In the genomic region with DNA sequence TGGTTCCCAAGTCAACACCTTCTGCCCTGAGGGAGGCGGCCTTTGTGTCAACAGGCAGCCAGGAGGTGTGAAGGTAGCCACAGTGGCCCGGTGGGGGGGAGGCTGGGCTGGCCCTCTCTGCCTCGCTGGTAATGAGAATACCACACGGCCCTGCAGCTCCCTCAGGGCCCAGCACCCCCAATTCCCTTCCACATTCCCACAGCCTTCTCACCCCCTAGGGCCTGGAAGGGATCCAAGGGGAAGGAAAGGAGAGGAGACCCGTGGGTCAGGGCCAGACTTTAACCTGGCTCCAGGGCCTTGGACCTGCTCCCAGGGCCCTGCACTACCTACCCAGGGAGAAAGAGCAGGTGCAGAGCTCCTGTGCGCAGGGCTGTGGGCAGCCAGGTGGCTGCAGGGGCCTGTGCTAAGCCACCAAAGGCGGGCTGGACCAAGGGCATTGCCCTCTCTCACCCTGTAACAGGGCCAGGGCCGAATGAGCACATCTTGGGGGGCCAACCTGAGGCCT, we compare ENCODE assay signal across 20 cellular contexts. TPM values are rescaled to one million over a fixed set of nuclear protein-coding genes. Genes with fewer than 3 reads are reported as not detected.
DNase-seq lines count a peak whose midpoint lies in the region; ATAC-seq, FAIRE-seq and TF ChIP-seq lines count a peak whose summit lies in the region.
"Had no signal": no experiment of that assay in that cellular context is flagged by ENCODE, and none has a peak within 500 bp of the region (broad histone marks: within the 10 kb centered on the region; RNA-seq: fewer than 3 reads in every experiment).

No MANE protein-coding gene starts in this region.

- no peaks in the 10 kb centered on the region for H3K36me3 ChIP-seq in H7 (replicated peaks; ENCODE audit: control insufficient read depth, insufficient read depth, low read length)
- no peaks in the 10 kb centered on the region for H3K36me3 ChIP-seq in kidney (ENCODE audit: control insufficient read depth in 1 of 2, insufficient read depth in 2 of 2, low read length in 2 of 2)
- H3K36me3 ChIP-seq in prostate gland = no peaks in the 10 kb centered on the region
- H3K36me3 ChIP-seq: ascending aorta, thoracic aorta had no signal

- FAIRE-seq in kidney (lab: Jason Lieb, UNC) = no peak

- no peaks in the 10 kb centered on the region for H3K9me3 ChIP-seq in kidney (ENCODE audit: control insufficient read depth in 1 of 2, low read length in 2 of 2)
- no peaks in the 10 kb centered on the region for H3K9me3 ChIP-seq in prostate gland
- H3K9me3 ChIP-seq: ascending aorta, thoracic aorta had no signal

- no peak for ATAC-seq in HG03439 (IDR thresholded peaks at IDR 0.05; ENCODE audit: unreplicated experiment)

- DNase-seq in H7 (peak; percentile 57), NCI-H2196 treated with DMSO at 0.1 percent for 48 hours (lab: John Stamatoyannopoulos, UW; ENCODE audit: unreplicated experiment) (peak; percentile 50), kidney (peak; percentile 71), prostate gland (ENCODE audit: low spot score) (no peak), foreskin fibroblast (no peak), CD1c-positive myeloid dendritic cell (ENCODE audit: extremely low spot score) (no peak)
- DNase-seq: activated CD4-positive, alpha-beta T cell treated with anti-CD3 and anti-CD28 coated beads, Interleukin-2, amount 50 U/mL, for 48 hours; activated naive CD4-positive, alpha-beta T cell treated with Interleukin-2 at 50 U/mL for 16 hours; activated T-cell treated with anti-CD3 and anti-CD28 coated beads for 4 hours; DND-41; effector memory CD4-positive, alpha-beta T cell; naive B cell; NCI-H1092; NCI-H2081 treated with DMSO at 0.1 percent for 48 hours; NCI-H510A treated with DMSO at 0.1 percent for 48 hours had no signal

- TF ChIP-seq CTCF in kidney (IDR thresholded peaks at IDR 0.05; ENCODE audit: borderline replicate concordance, extremely low read depth, insufficient read depth) (no peak), prostate gland (IDR thresholded peaks at IDR 0.05) (no peak), foreskin fibroblast (IDR thresholded peaks at IDR 0.05; ENCODE audit: low read depth, low read length) (no peak)

- intact Hi-C loops in kidney (cut with DNase I) = no loop called here
- intact Hi-C loops in prostate gland (cut with DNase I) = loop anchor here (10.0 kb wide), 1 partner anchor 307 kb away; no protein-coding TSS in a partner anchor

- H3K4me3 ChIP-seq in H7 (ENCODE audit: insufficient read depth, low read depth, low read length) = no peak overlapping the region
- no peak overlapping the region for H3K4me3 ChIP-seq in kidney (ENCODE audit: low read length in 2 of 2)
- H3K4me3 ChIP-seq in prostate gland = no peak overlapping the region
- H3K4me3 ChIP-seq in foreskin fibroblast (ENCODE audit: low read depth in 1 of 2, low read length in 2 of 2) = no peak overlapping the region
- H3K4me3 ChIP-seq: ascending aorta, thoracic aorta had no signal

- no peaks in the 10 kb centered on the region for H3K27me3 ChIP-seq in H7 (ENCODE audit: control insufficient read depth, insufficient read depth, low read length)
- no peaks in the 10 kb centered on the region for H3K27me3 ChIP-seq in prostate gland (replicated peaks; ENCODE audit: insufficient read depth)
- H3K27me3 ChIP-seq: ascending aorta had no signal

- no peak overlapping the region for H3K9ac ChIP-seq in kidney (ENCODE audit: low read length in 2 of 2)

- 63% methylated on average over 8 of the region's 8 CpGs for WGBS in prostate gland

- no peak for TF ChIP-seq POLR2A in prostate gland (IDR thresholded peaks at IDR 0.05)

- peaks cover 12 to 17% of the 10 kb centered on the region in 2 donors for H3K4me1 ChIP-seq in kidney (ENCODE audit: control insufficient read depth in 1 of 2, insufficient read depth in 1 of 2, low read depth in 1 of 2, low read length in 2 of 2)
- H3K4me1 ChIP-seq in prostate gland (replicated peaks) = peaks cover 6% of the 10 kb centered on the region
- H3K4me1 ChIP-seq: ascending aorta had no signal

- H3K27ac ChIP-seq in kidney (ENCODE audit: low read depth in 2 of 2, low read length in 2 of 2) = peak overlapping the region in 1 of 2 donors; percentile 20
- peak overlapping the region; percentile 70 to 75 for H3K27ac ChIP-seq in prostate gland
- H3K27ac ChIP-seq: ascending aorta, thoracic aorta had no signal

RNA-seq across cellular contexts. Expression of gene MESP2, which starts 8.7 kb away (rescaled TPM):
- 2.0 TPM in 2 replicates for total RNA-seq in H7 (2014; rRNA removed; shearing (Covaris generic))
- total RNA-seq in kidney (0.47 TPM), prostate gland (1 to 10 TPM in 1 of 2 donors, not detected in 1; 1.4 TPM)
- polyA plus RNA-seq in kidney (ENCODE audit: insufficient read depth, low read depth, low replicate concordance) = 0.24 TPM
- total RNA-seq: ascending aorta, lung microvascular endothelial cell, pulmonary artery endothelial cell had no signal

RNA-seq across cellular contexts. Expression of gene MESP1, which starts 16.4 kb away (rescaled TPM):
- total RNA-seq in H7 (2014; rRNA removed; shearing (Covaris generic)) = 1.6 and 2.6 TPM in 2 replicates
- total RNA-seq in kidney = 2.1 TPM
- polyA plus RNA-seq in kidney (ENCODE audit: insufficient read depth, low read depth, low replicate concordance) = 6.0 TPM
- total RNA-seq in prostate gland = 10 to 100 TPM; 11.5 to 67.4 TPM

RNA-seq across cellular contexts. Expression of gene ANPEP, which starts 47.2 kb away (rescaled TPM):
- total RNA-seq in H7 (2014; rRNA removed; shearing (Covaris generic)) = 3.3 and 6.7 TPM in 2 replicates
- total RNA-seq in kidney (221 TPM), prostate gland (100 to 1,000 TPM in 1 of 2 donors, 10 to 100 TPM in 1; 41.9 to 152 TPM)
- polyA plus RNA-seq in kidney (ENCODE audit: insufficient read depth, low read depth, low replicate concordance) = 242 TPM

Comparison
In these comparisons a context has a peak if more than half of its experiments do, and no peak if none do; other contexts are left out.
1. DNase-seq: peak in H7 (single experiment), NCI-H2196 treated with DMSO at 0.1 percent for 48 hours (single experiment) and kidney (single experiment); none in prostate gland (single experiment), foreskin fibroblast (0 of 2) and CD1c-positive myeloid dendritic cell (single experiment).